Comparison of ENCODE assay signal across 1 cellular context in the genomic region with DNA sequence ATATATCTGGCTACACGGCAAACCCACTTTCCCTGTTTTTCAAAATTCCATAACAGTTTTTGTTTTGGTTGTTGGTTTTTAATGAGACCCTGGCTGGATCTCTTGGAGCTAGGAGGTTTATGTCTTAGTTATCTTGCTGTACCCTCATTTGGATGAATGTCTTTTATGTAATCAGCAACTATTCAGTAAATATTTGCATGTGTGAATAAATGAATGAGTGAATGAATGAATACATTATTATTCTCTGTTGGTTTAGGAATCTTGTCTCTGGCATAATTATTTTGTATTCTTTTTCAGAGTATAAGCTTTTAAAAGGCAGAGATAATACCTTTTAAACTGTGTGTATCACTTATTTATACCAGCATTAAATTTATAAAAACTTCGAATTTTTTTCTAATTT.
A peak's percentile ranks its signal among the peaks of the same experiment; 100 is the strongest.
TF ChIP-seq lines count a peak whose summit lies in the region.

No MANE protein-coding gene starts in this region.

TF ChIP-seq in K562, 482 proteins besides CTCF, POLR2A, EP300 and RAD21:
- no peak for TF ChIP-seq PHTF2 (CRISPR knock-in tag; IDR thresholded peaks at IDR 0.05)
- TF ChIP-seq ZNF24 (IDR thresholded peaks at IDR 0.05): peak; percentile 71; the same call in 1 of the 2 replicates
- no peak for TF ChIP-seq HDAC2 (IDR thresholded peaks at IDR 0.05)
- TF ChIP-seq HNRNPLL (IDR thresholded peaks at IDR 0.05; ENCODE audit: low read depth, low read length, poor library complexity, severe bottlenecking): no peak
- 0 out of 2 replicates have a peak, but pooled peaks have one; percentile 18 for TF ChIP-seq ELF1 (tag; IDR thresholded peaks at IDR 0.05)
